1 cellular context compared by ENCODE assay signal in the genomic region with DNA sequence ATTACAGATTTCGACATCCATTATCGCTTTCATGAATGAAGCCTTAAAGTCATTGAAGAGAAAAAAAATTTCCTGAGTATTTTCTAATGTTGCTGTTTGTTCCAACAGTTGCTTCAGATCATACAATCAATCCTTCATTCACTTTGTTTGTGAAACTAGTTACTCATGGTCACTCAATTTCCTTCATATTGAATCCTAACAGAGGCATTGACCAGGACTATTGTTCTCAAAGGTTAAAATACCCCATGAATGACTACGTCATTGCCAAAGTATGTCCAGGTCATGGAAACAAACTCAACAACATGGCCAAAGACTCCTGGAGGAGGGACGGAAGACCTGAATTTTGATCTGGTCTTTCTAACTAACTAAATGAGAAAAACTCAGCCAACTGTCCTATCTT.
A peak's percentile ranks its signal among the peaks of the same experiment; 100 is the strongest.
TF ChIP-seq lines count a peak whose summit lies in the region.

No MANE protein-coding gene starts in this region.

TF ChIP-seq in HepG2, 621 proteins besides CTCF, POLR2A, EP300 and RAD21:
- TF ChIP-seq SAFB2 (CRISPR knock-in tag; IDR thresholded peaks at IDR 0.05; ENCODE audit: borderline replicate concordance, low read depth) (no peak), ATF7 (IDR thresholded peaks at IDR 0.05) (peak; percentile 16; the same call in 1 of the 2 replicates), ATF7 (CRISPR knock-in tag; IDR thresholded peaks at IDR 0.05) (no peak), CREB1 (IDR thresholded peaks at IDR 0.05) (peak; percentile 32; the same call in 1 of the 2 replicates), CREB1 (CRISPR knock-in tag; IDR thresholded peaks at IDR 0.05) (no peak), SP5 (CRISPR knock-in tag; IDR thresholded peaks at IDR 0.05; ENCODE audit: borderline replicate concordance, low read depth) (no peak)
